In genomic region chr6:163670283-163670682, GRCh38 we compare ENCODE assay signal across 19 cellular contexts.
DNase-seq lines count a peak whose midpoint lies in the region; TF ChIP-seq lines count a peak whose summit lies in the region.
"Had no signal": no experiment of that assay in that cellular context is flagged by ENCODE, and none has a peak within 500 bp of the region (broad histone marks: within the 10 kb centered on the region; RNA-seq: fewer than 3 reads in every experiment).

No MANE protein-coding gene starts in this region.

- CTCF ChIA-PET in A673 (lab: Charles Lee), result no interaction called here

- H3K27me3 ChIP-seq in A673 (replicated peaks; ENCODE audit: insufficient read depth, low read depth, low read length, poor library complexity), result no peaks in the 10 kb centered on the region
- H3K27me3 ChIP-seq in WERI-Rb-1 (ENCODE audit: insufficient read depth, low read depth, severe bottlenecking), result no peaks in the 10 kb centered on the region
- H3K27me3 ChIP-seq in dorsolateral prefrontal cortex, result no peaks in the 10 kb centered on the region

- TF ChIP-seq CTCF in A673 (conservative IDR thresholded peaks at IDR 0.05; ENCODE audit: low read depth, low read length), result no peak
- TF ChIP-seq CTCF in WERI-Rb-1 (IDR thresholded peaks at IDR 0.05; ENCODE audit: low read depth, low read length), result no peak
- no peak for TF ChIP-seq CTCF in dorsolateral prefrontal cortex (IDR thresholded peaks at IDR 0.05 in 54 of 56, conservative IDR thresholded peaks at IDR 0.05 in 2 of 56; ENCODE audit: low read depth in 1 of 56, partially characterized antibody in 56 of 56)

- peak; percentile 14 for DNase-seq in A673 (ENCODE audit: low spot score)
- peak; percentile 69 for DNase-seq in D341Med (ENCODE audit: low spot score)
- peak; percentile 98 for DNase-seq in NCI-H82 (lab: John Stamatoyannopoulos, UW)
- DNase-seq in WERI-Rb-1, result peak; percentile 26
- DNase-seq in dorsolateral prefrontal cortex, result no peak
- DNase-seq in DMS153 treated with DMSO at 0.1 percent for 48 hours (lab: John Stamatoyannopoulos, UW; ENCODE audit: unreplicated experiment), result no peak
- DNase-seq in SKM-1 treated with dmso at 0.1 percent for 144 hours (lab: John Stamatoyannopoulos, UW; ENCODE audit: unreplicated experiment), result no peak
- DNase-seq: CD8-positive, alpha-beta memory T cell; DMS153; MM.1S; NCI-H1417 treated with DMSO at 0.1 percent for 48 hours; NCI-H187 treated with DMSO at 0.1 percent for 48 hours; SHP77; T-helper 2 cell had no signal

- no TSS peak for BruUV-seq in A673 (replicated peaks; lab: Mats Ljungman, UMichigan)

- H3K27ac ChIP-seq in A673 (ENCODE audit: low read depth, low read length, poor library complexity, severe bottlenecking) (no peak overlapping the region), WERI-Rb-1 (no peak overlapping the region), dorsolateral prefrontal cortex (no peak overlapping the region)
- H3K27ac ChIP-seq: A549, C4-2B, KMS-11, RWPE1, SK-N-MC had no signal

- H3K4me3 ChIP-seq in A673 (ENCODE audit: low read depth, low read length, poor library complexity, severe bottlenecking) (no peak overlapping the region), WERI-Rb-1 (ENCODE audit: low read depth, low read length) (no peak overlapping the region), dorsolateral prefrontal cortex (no peak overlapping the region)
- H3K4me3 ChIP-seq: A549, SK-N-MC had no signal

- H3K9me3 ChIP-seq in A673 (ENCODE audit: low read depth, low read length, poor library complexity, severe bottlenecking) (no peaks in the 10 kb centered on the region), WERI-Rb-1 (ENCODE audit: severe bottlenecking) (no peaks in the 10 kb centered on the region)
- H3K9me3 ChIP-seq: A549 had no signal

- H3K36me3 ChIP-seq in A673 (ENCODE audit: insufficient read depth, low read length, poor library complexity, severe bottlenecking) (no peaks in the 10 kb centered on the region), WERI-Rb-1 (no peaks in the 10 kb centered on the region)

- POLR2A ChIA-PET in A673 (lab: Charles Lee; ENCODE audit: low non-redundant PET), result no interaction called here

- peaks cover 44% of the 10 kb centered on the region for H3K4me1 ChIP-seq in A673 (ENCODE audit: insufficient read depth, low read length, poor library complexity, severe bottlenecking)
- H3K4me1 ChIP-seq: A549 had no signal

- intact Hi-C loops in A673 (cut with micrococcal nuclease; ENCODE audit: unreplicated experiment), result no loop called here
- intact Hi-C loops in dorsolateral prefrontal cortex (cut with DNase I), result no loop called here

Comparison
In these comparisons a context has a peak if more than half of its experiments do, and no peak if none do; other contexts are left out.
1. DNase-seq: peak in A673 (single experiment), D341Med (single experiment), NCI-H82 (single experiment) and WERI-Rb-1 (single experiment); none in dorsolateral prefrontal cortex (0 of 10), DMS153 treated with DMSO at 0.1 percent for 48 hours (single experiment) and SKM-1 treated with dmso at 0.1 percent for 144 hours (single experiment).